ENCODE assay signal across 9 cellular contexts in the genomic region with DNA sequence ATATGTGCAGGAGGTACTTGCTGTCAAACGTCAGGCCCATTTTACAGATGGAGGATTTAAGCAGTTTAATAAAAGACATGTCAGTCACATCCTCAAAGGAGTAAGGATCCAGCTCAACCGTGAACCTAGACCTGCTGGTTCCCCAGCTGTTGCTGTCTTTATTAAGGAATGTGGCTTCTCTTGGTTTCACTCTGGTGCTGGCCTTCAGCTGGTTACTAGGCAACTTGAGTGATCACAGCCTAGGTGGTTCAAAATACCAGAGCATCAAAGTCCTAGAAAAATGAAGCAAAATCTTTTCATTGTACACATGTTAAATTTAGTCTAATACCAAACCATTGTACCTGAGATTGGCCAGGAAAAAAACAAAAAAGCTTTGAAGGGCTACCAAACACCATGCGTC. TPM values are rescaled to one million over a fixed set of nuclear protein-coding genes. Genes with fewer than 3 reads are reported as not detected.
DNase-seq lines count a peak whose midpoint lies in the region; ATAC-seq and TF ChIP-seq lines count a peak whose summit lies in the region.
"Had no signal": no experiment of that assay in that cellular context is flagged by ENCODE, and none has a peak within 500 bp of the region (broad histone marks: within the 10 kb centered on the region; RNA-seq: fewer than 3 reads in every experiment).

No MANE protein-coding gene starts in this region.

- TF ChIP-seq POLR2A in erythroblast (IDR thresholded peaks at IDR 0.05; ENCODE audit: low read length) = no peak

- ATAC-seq in GM21528 (IDR thresholded peaks at IDR 0.05; ENCODE audit: low FRiP score, unreplicated experiment) (peak; percentile 13), memory B cell (ENCODE audit: low read depth) (no peak), esophagus mucosa (no peak)

- H3K4me1 Mint-ChIP-seq in memory B cell = peaks cover 4% of the 10 kb centered on the region

- no peaks in the 10 kb centered on the region for H3K36me3 Mint-ChIP-seq in memory B cell

- peak overlapping the region; percentile 85 for H3K4me3 Mint-ChIP-seq in memory B cell

- no peaks in the 10 kb centered on the region for H3K9me3 Mint-ChIP-seq in memory B cell

- no peaks in the 10 kb centered on the region for H3K27me3 Mint-ChIP-seq in memory B cell

- DNase-seq in DMS 273 (lab: John Stamatoyannopoulos, UW; ENCODE audit: unreplicated experiment) = peak; percentile 36
- peak; percentile 27 for DNase-seq in RPMI7951 (ENCODE audit: low read depth)
- DNase-seq in memory B cell (ENCODE audit: low spot score in 2 of 2) = no peak
- DNase-seq in SIG-M5 treated with dmso at 0.1 percent for 504 hours (lab: John Stamatoyannopoulos, UW; ENCODE audit: unreplicated experiment) = no peak
- no peak for DNase-seq in activated gamma-delta T cell (lab: John Stamatoyannopoulos, UW)
- DNase-seq in erythroblast (lab: John Stamatoyannopoulos, UW) = no peak

- H3K27ac Mint-ChIP-seq in memory B cell = peak overlapping the region; percentile 95

RNA-seq across cellular contexts. Expression of gene GLRA2, which starts 32.7 kb away (rescaled TPM):
- total RNA-seq in RPMI7951 (2014; rRNA removed; shearing (Covaris generic)) = not detected in 2 replicates
- not detected for total RNA-seq in esophagus mucosa
- total RNA-seq: mucosa of gallbladder had no signal

Comparison
In these comparisons a context has a peak if more than half of its experiments do, and no peak if none do; other contexts are left out.
1. DNase-seq: peak in DMS 273 (single experiment) and RPMI7951 (single experiment); none in memory B cell (0 of 2), SIG-M5 treated with dmso at 0.1 percent for 504 hours (single experiment), activated gamma-delta T cell (single experiment) and erythroblast (0 of 2).